Comparison of ENCODE assay signal across 9 cellular contexts in genomic region chr12:46266382-46266791, GRCh38. TPM values are rescaled to one million over a fixed set of nuclear protein-coding genes. Genes with fewer than 3 reads are reported as not detected.
DNase-seq lines count a peak whose midpoint lies in the region; ATAC-seq and FAIRE-seq lines count a peak whose summit lies in the region.
"Had no signal": no experiment of that assay in that cellular context is flagged by ENCODE, and none has a peak within 500 bp of the region (broad histone marks: within the 10 kb centered on the region; RNA-seq: fewer than 3 reads in every experiment).

No MANE protein-coding gene starts in this region.

- FAIRE-seq in urothelium cell line (lab: Jason Lieb, UNC) = no peak

- peaks cover 2% of the 10 kb centered on the region for H3K36me3 Mint-ChIP-seq in T-helper 17 cell (ENCODE audit: low read depth)

- no peaks in the 10 kb centered on the region for H3K27me3 Mint-ChIP-seq in T-helper 17 cell

- H3K9ac ChIP-seq in HUES64 (ENCODE audit: low read depth, low read length) = peak overlapping the region; percentile 99
- H3K9ac ChIP-seq in rectal smooth muscle tissue (ENCODE audit: low read length) = no peak overlapping the region

- H3K36me3 ChIP-seq in HUES64 (ENCODE audit: insufficient read depth, low read length) (0 out of 2 replicates have a peak, but pooled peaks cover 6% of the 10 kb centered on the region), rectal smooth muscle tissue (ENCODE audit: control insufficient read depth, insufficient read depth, low read length) (no peaks in the 10 kb centered on the region)
- H3K36me3 ChIP-seq: SJSA1 had no signal

- H3K27ac ChIP-seq in HUES64 (ENCODE audit: low read depth, low read length) = no peak overlapping the region
- peak overlapping the region; percentile 97 for H3K27ac ChIP-seq in epithelial cell of prostate
- peak overlapping the region; percentile 86 for H3K27ac ChIP-seq in rectal smooth muscle tissue (ENCODE audit: low read depth, low read length)
- H3K27ac ChIP-seq: SJSA1 had no signal

- H3K4me1 Mint-ChIP-seq in T-helper 17 cell = peaks cover 20% of the 10 kb centered on the region

- H3K27me3 ChIP-seq in HUES64 (ENCODE audit: insufficient read depth, low read length) (no peaks in the 10 kb centered on the region), rectal smooth muscle tissue (ENCODE audit: control insufficient read depth, insufficient read depth, low read length) (no peaks in the 10 kb centered on the region)
- H3K27me3 ChIP-seq: SJSA1 had no signal

- H3K27ac Mint-ChIP-seq in T-helper 17 cell = no peak overlapping the region

- H3K4me3 ChIP-seq in HUES64 (ENCODE audit: low read length) (peak overlapping the region; percentile 90), rectal smooth muscle tissue (ENCODE audit: low read length) (peak overlapping the region; percentile 94)

- H3K9me3 ChIP-seq in HUES64 (ENCODE audit: insufficient read depth, low read depth, low read length) (no peaks in the 10 kb centered on the region), T-helper 17 cell (ENCODE audit: control insufficient read depth, low read length, poor library complexity, severe bottlenecking) (no peaks in the 10 kb centered on the region)
- H3K9me3 ChIP-seq: SJSA1 had no signal

- H3K4me3 Mint-ChIP-seq in T-helper 17 cell = no peak overlapping the region

- WGBS in HUES64 = 7% methylated on average over 6 of the region's 7 CpGs

- H3K4me1 ChIP-seq in HUES64 (ENCODE audit: insufficient read depth, low read length) (peaks cover 62% of the 10 kb centered on the region), rectal smooth muscle tissue (ENCODE audit: control insufficient read depth, insufficient read depth, low read length) (peaks cover 13% of the 10 kb centered on the region)

- peak; percentile 4 for DNase-seq in COLO668 (lab: John Stamatoyannopoulos, UW; ENCODE audit: unreplicated experiment)
- DNase-seq in T-helper 17 cell = peak in 1 of 3 donors; percentile 24
- no peak for DNase-seq in epithelial cell of prostate (ENCODE audit: low read depth, low spot score)
- DNase-seq in urothelium cell line (ENCODE audit: low spot score) = no peak
- DNase-seq in mesenteric fat pad (ENCODE audit: low spot score) = no peak

- ATAC-seq in T-helper 17 cell (peak; percentile 24), GM19397 (IDR thresholded peaks at IDR 0.05; ENCODE audit: unreplicated experiment) (no peak)

RNA-seq across cellular contexts. Expression of gene SLC38A1, which starts 2.5 kb away (rescaled TPM):
- polyA plus RNA-seq in HUES64 (2013, experiment 1 of 2) = 122 TPM
- polyA plus RNA-seq in HUES64 (2013, experiment 2 of 2) = 118 TPM
- total RNA-seq in T-helper 17 cell (100 to 1,000 TPM; 262 to 265 TPM), mesenteric fat pad (15.9 TPM)

Comparison
In these comparisons a context has a peak if more than half of its experiments do, and no peak if none do; other contexts are left out.
1. RNA of gene SLC38A1, which starts 2.5 kb away (total RNA-seq): 262 to 265 TPM in T-helper 17 cell; 15.9 TPM in mesenteric fat pad (single experiment); every median in the first group is over 10 times any median in the second.